Comparison of ENCODE assay signal across 1 cellular context in the genomic region with DNA sequence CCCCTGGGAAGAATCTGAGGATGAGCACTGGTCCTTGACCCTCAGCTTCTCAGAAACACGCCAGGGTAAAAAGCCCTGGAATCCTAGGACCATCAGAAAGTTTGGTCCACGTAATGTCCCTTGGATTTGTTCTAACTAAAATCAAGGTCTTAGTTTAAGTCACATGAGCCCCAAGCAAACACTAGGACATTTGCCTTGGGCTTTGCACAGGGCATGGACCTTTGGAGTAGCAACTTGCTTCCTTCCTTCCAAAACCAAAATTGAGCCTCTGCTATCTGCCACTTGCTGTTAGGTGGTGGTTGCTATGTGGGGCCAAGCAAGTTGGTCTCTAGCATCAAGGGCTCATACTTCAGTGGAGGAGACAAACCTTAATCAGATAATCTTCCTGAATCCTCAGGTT.
A peak's percentile ranks its signal among the peaks of the same experiment; 100 is the strongest.
TF ChIP-seq lines count a peak whose summit lies in the region.

No MANE protein-coding gene starts in this region.

TF ChIP-seq in HepG2, 621 proteins besides CTCF, POLR2A, EP300 and RAD21:
- no peak for TF ChIP-seq XRCC5 (optimal IDR thresholded peaks at IDR 0.05; ENCODE audit: low read length)
- TF ChIP-seq NR2C2 (CRISPR knock-in tag; IDR thresholded peaks at IDR 0.05; ENCODE audit: borderline replicate concordance): no peak
- peak; percentile 78 for TF ChIP-seq HNF4A (CRISPR knock-in tag; IDR thresholded peaks at IDR 0.05)
- 0 out of 2 replicates have a peak, but pooled peaks have one; percentile 14 for TF ChIP-seq TGIF2 (CRISPR knock-in tag; IDR thresholded peaks at IDR 0.05)
